ENCODE assay signal across 8 cellular contexts in the genomic region with DNA sequence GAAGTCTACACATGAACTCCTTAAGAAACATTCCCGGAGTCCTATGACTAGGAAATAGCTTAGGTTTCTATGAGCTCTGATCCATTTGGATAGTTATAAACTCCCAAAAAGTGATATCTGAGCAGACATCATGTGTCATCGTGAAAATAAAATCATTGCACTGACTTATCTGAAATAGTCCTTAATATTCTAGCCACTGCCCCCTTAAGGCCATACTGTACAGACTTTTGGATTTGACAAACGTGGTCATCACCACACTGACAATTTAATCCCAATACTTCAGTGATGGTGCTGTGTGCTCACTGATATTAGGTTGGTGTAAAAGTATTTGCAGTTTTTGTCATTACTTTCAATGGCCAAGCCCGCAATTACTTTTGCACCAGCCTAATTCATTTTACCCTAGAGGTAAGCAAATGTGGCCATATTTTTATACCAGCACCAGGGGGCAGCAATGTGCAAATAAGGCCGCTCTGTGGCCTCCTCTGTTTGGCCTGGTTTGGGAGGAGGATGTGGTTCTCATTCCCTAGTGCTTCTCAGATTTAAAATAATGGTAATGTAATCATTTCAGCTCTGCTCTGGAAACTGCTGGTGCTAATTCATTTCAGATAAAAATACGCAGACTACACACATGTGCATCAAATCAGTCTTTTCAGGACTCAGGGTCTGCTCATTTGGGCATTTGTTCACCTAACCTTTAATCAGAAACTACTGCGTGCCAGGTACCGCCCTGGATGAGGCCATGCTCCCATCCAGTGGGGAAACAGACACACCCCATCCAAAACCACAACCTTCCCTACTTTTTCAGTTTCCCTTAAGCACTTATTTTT.
A peak's percentile ranks its signal among the peaks of the same experiment; 100 is the strongest.
DNase-seq lines count a peak whose midpoint lies in the region; ATAC-seq and TF ChIP-seq lines count a peak whose summit lies in the region.

No MANE protein-coding gene starts in this region.

- no peak for TF ChIP-seq POLR2A in uterus (IDR thresholded peaks at IDR 0.05)

- no peaks in the 10 kb centered on the region for H3K79me2 ChIP-seq in SK-N-SH (ENCODE audit: insufficient read depth)

- intact Hi-C loops in head of caudate nucleus (cut with DNase I) (loop anchor here (5.0 to 10.0 kb wide), 2 partner anchors 163 to 226 kb away; no protein-coding TSS in a partner anchor), uterus (cut with DNase I; ENCODE audit: low total_unique reads) (loop anchor here (5.0 kb wide), 1 partner anchor 226 kb away; no protein-coding TSS in a partner anchor)

- TF ChIP-seq CTCF in SK-N-SH (IDR thresholded peaks at IDR 0.05) = peak; percentile 86
- peak; percentile 71 for TF ChIP-seq CTCF in progenitor cell of endocrine pancreas (IDR thresholded peaks at IDR 0.05; ENCODE audit: unreplicated experiment)
- peak; percentile 75 to 83 (median 78) for TF ChIP-seq CTCF in uterus (IDR thresholded peaks at IDR 0.05)

- peaks cover 10% of the 10 kb centered on the region for H3F3A ChIP-seq in SK-N-SH (replicated peaks; ENCODE audit: insufficient read depth)

- TF ChIP-seq RAD21 in SK-N-SH (IDR thresholded peaks at IDR 0.05; ENCODE audit: low read length) = peak; percentile 93

- no peak overlapping the region for H3K4me3 Mint-ChIP-seq in activated naive CD4-positive, alpha-beta T cell treated with anti-CD3 and anti-CD28 coated beads, Interleukin-2, amount 10 ng/mL, durations not matched to agents 7 days and 5 days
- H3K4me3 Mint-ChIP-seq in progenitor cell of endocrine pancreas (ENCODE audit: low read depth) = no peak overlapping the region

- no peaks in the 10 kb centered on the region for H3K9me2 ChIP-seq in SK-N-SH

- CTCF ChIA-PET in SK-N-SH (lab: Yijun Ruan, JAX) = interaction anchor here (0.5 to 4.4 kb wide), 36 partner anchors 9 to 336 kb away, joined by 3 to 64 read pairs (median 4); a partner anchor contains a TSS
- CTCF ChIA-PET in activated naive CD4-positive, alpha-beta T cell treated with anti-CD3 and anti-CD28 coated beads, Interleukin-2, amount 10 ng/mL, durations not matched to agents 7 days and 5 days (lab: Charles Lee) = interaction anchor here (0.6 to 5.3 kb wide), 18 partner anchors 10 to 482 kb away, joined by 3 to 65 read pairs (median 3); no protein-coding TSS in a partner anchor

- H3K27ac Mint-ChIP-seq in activated naive CD4-positive, alpha-beta T cell treated with anti-CD3 and anti-CD28 coated beads, Interleukin-2, amount 10 ng/mL, durations not matched to agents 7 days and 5 days = no peak overlapping the region
- H3K27ac Mint-ChIP-seq in progenitor cell of endocrine pancreas = no peak overlapping the region

- H3K27me3 ChIP-seq in SK-N-SH (ENCODE audit: insufficient read depth) = no peaks in the 10 kb centered on the region
- no peaks in the 10 kb centered on the region for H3K27me3 ChIP-seq in uterus

- H3K27ac ChIP-seq in SK-N-SH (ENCODE audit: low read depth in 2 of 2, low read length in 1 of 2) (peak overlapping the region in 1 of 2 experiments; percentile 74; a peak in 2 of 4 replicates), uterus (peak overlapping the region; percentile 33 to 45)

- no peaks in the 10 kb centered on the region for H3K9me3 ChIP-seq in SK-N-SH
- no peaks in the 10 kb centered on the region for H3K9me3 ChIP-seq in uterus

- H2AFZ ChIP-seq in SK-N-SH (ENCODE audit: low read depth) = no peak overlapping the region

- no peaks in the 10 kb centered on the region for H3K9me3 Mint-ChIP-seq in activated naive CD4-positive, alpha-beta T cell treated with anti-CD3 and anti-CD28 coated beads, Interleukin-2, amount 10 ng/mL, durations not matched to agents 7 days and 5 days
- no peaks in the 10 kb centered on the region for H3K9me3 Mint-ChIP-seq in progenitor cell of endocrine pancreas (ENCODE audit: low read depth)

- H3K4me1 Mint-ChIP-seq in activated naive CD4-positive, alpha-beta T cell treated with anti-CD3 and anti-CD28 coated beads, Interleukin-2, amount 10 ng/mL, durations not matched to agents 7 days and 5 days = peaks cover 33% of the 10 kb centered on the region
- no peaks in the 10 kb centered on the region for H3K4me1 Mint-ChIP-seq in progenitor cell of endocrine pancreas (ENCODE audit: low read depth)

- no peak overlapping the region for H3K9ac ChIP-seq in SK-N-SH

- 41% methylated on average over 8 of the region's 8 CpGs for WGBS in SK-N-SH (ENCODE audit: low lambda C conversion rate)

- H3K4me1 ChIP-seq in SK-N-SH (ENCODE audit: control insufficient read depth in 1 of 2, insufficient read depth in 2 of 2, low read depth in 1 of 2, low read length in 1 of 2) = peaks cover 13 to 26% of the 10 kb centered on the region in 2 experiments
- H3K4me1 ChIP-seq in uterus = peaks cover 0 to 12% of the 10 kb centered on the region in 2 donors

- peak; percentile 84 for DNase-seq in G401 (ENCODE audit: low spot score)
- DNase-seq in Kasumi-1 (lab: John Stamatoyannopoulos, UW) = peak; percentile 76 to 78
- peak; percentile 77 for DNase-seq in SK-N-SH
- DNase-seq in activated naive CD4-positive, alpha-beta T cell treated with anti-CD3 and anti-CD28 coated beads, Interleukin-2, amount 10 ng/mL, durations not matched to agents 7 days and 5 days = peak; percentile 83
- peak; percentile 40 to 93 (median 76) for DNase-seq in head of caudate nucleus
- DNase-seq in progenitor cell of endocrine pancreas (ENCODE audit: low spot score, unreplicated experiment) = peak; percentile 47
- DNase-seq in uterus = peak; percentile 83 to 91

- no peak overlapping the region; a peak in 1 of 4 replicates for H3K4me3 ChIP-seq in SK-N-SH (ENCODE audit: low read depth in 2 of 2, low read length in 1 of 2)
- H3K4me3 ChIP-seq in uterus = no peak overlapping the region

- POLR2A ChIA-PET in SK-N-SH (lab: Yijun Ruan, JAX) = no interaction called here

- peak; percentile 74 for ATAC-seq in GM21737 (IDR thresholded peaks at IDR 0.05; ENCODE audit: unreplicated experiment)

- no peak; a peak in 1 of 4 replicates for TF ChIP-seq EP300 in SK-N-SH (IDR thresholded peaks at IDR 0.05; ENCODE audit: borderline replicate concordance in 1 of 2, low read depth in 1 of 2, low read length in 1 of 2)

- H3K4me2 ChIP-seq in SK-N-SH = no peak overlapping the region

- no peaks in the 10 kb centered on the region for H3K27me3 Mint-ChIP-seq in activated naive CD4-positive, alpha-beta T cell treated with anti-CD3 and anti-CD28 coated beads, Interleukin-2, amount 10 ng/mL, durations not matched to agents 7 days and 5 days
- no peaks in the 10 kb centered on the region for H3K27me3 Mint-ChIP-seq in progenitor cell of endocrine pancreas

- H3K36me3 ChIP-seq in SK-N-SH (replicated peaks in 1 of 2; ENCODE audit: control insufficient read depth in 1 of 2, insufficient read depth in 2 of 2, low read length in 1 of 2) (no peaks in the 10 kb centered on the region), uterus (no peaks in the 10 kb centered on the region)

- in situ Hi-C loops in G401 (cut with HindIII; ENCODE audit: low sequenced_read_pairs) = no loop called here

- H4K20me1 ChIP-seq in SK-N-SH (ENCODE audit: insufficient read depth) = no peaks in the 10 kb centered on the region

- H3K36me3 Mint-ChIP-seq in activated naive CD4-positive, alpha-beta T cell treated with anti-CD3 and anti-CD28 coated beads, Interleukin-2, amount 10 ng/mL, durations not matched to agents 7 days and 5 days = no peaks in the 10 kb centered on the region
- H3K36me3 Mint-ChIP-seq in progenitor cell of endocrine pancreas (ENCODE audit: insufficient read depth) = no peaks in the 10 kb centered on the region

TF ChIP-seq in SK-N-SH, 30 proteins besides CTCF, POLR2A, EP300 and RAD21 (continues in another document):
- TF ChIP-seq, protein P1, sequence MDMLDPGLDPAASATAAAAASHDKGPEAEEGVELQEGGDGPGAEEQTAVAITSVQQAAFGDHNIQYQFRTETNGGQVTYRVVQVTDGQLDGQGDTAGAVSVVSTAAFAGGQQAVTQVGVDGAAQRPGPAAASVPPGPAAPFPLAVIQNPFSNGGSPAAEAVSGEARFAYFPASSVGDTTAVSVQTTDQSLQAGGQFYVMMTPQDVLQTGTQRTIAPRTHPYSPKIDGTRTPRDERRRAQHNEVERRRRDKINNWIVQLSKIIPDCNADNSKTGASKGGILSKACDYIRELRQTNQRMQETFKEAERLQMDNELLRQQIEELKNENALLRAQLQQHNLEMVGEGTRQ (IDR thresholded peaks at IDR 0.05; ENCODE audit: borderline replicate concordance, low read depth, low read length) = no peak
- TF ChIP-seq NFIC (IDR thresholded peaks at IDR 0.05; ENCODE audit: borderline replicate concordance) (no peak), FOSL2 (IDR thresholded peaks at IDR 0.05; ENCODE audit: borderline replicate concordance, low read depth) (no peak), YY1 (IDR thresholded peaks at IDR 0.05; ENCODE audit: low read depth) (no peak), MXI1 (IDR thresholded peaks at IDR 0.05; ENCODE audit: low read depth, low read length) (peak; percentile 49; the same call in 1 of the 2 replicates), CHD2 (IDR thresholded peaks at IDR 0.05; ENCODE audit: low read length, partially characterized antibody) (peak; percentile 72), RCOR1 (IDR thresholded peaks at IDR 0.05; ENCODE audit: low read length) (no peak), GATA2 (CRISPR knock-in tag; IDR thresholded peaks at IDR 0.05) (no peak), SIN3A (IDR thresholded peaks at IDR 0.05; ENCODE audit: borderline replicate concordance, low read depth, low read length) (no peak), FOXM1 (IDR thresholded peaks at IDR 0.05; ENCODE audit: low read depth) (0 out of 2 replicates have a peak, but pooled peaks have one; percentile 17)
- TF ChIP-seq, protein P2, sequence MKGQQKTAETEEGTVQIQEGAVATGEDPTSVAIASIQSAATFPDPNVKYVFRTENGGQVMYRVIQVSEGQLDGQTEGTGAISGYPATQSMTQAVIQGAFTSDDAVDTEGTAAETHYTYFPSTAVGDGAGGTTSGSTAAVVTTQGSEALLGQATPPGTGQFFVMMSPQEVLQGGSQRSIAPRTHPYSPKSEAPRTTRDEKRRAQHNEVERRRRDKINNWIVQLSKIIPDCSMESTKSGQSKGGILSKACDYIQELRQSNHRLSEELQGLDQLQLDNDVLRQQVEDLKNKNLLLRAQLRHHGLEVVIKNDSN (IDR thresholded peaks at IDR 0.05; ENCODE audit: borderline replicate concordance, low read depth) = no peak
- TF ChIP-seq, protein P3, sequence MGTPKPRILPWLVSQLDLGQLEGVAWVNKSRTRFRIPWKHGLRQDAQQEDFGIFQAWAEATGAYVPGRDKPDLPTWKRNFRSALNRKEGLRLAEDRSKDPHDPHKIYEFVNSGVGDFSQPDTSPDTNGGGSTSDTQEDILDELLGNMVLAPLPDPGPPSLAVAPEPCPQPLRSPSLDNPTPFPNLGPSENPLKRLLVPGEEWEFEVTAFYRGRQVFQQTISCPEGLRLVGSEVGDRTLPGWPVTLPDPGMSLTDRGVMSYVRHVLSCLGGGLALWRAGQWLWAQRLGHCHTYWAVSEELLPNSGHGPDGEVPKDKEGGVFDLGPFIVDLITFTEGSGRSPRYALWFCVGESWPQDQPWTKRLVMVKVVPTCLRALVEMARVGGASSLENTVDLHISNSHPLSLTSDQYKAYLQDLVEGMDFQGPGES (IDR thresholded peaks at IDR 0.05; ENCODE audit: low read depth, low read length) = no peak
